Comparison of ENCODE assay signal across 1 cellular context in the genomic region with DNA sequence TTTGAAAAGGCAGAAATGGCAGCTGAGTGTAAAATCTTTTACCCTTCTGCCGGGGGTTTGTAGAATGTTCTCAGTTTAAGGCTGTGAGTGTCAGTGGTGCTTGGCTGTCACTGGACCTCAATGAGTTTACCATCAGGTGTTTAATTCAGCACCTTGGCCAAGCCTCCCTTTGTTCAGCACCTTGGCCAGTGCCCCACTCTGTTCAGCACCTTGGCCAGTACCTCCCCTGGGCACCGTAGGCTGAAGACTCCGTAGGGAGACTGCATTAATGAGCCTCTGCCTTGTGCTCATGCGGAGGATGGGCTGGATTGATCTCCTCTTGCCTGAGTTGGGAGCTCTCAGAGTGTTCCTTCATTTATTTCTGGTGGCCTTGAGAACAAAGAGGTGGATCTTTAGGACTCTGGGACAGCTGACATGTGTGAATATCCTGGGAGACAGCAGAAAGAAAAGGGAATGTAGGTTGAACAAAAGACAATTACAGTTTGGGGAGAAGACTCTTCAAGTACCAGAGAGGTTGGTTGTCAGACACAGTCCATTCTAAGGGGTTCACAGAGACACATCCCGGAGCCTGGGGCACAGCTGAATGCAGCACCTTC.
TF ChIP-seq lines count a peak whose summit lies in the region.

No MANE protein-coding gene starts in this region.

TF ChIP-seq in K562, 482 proteins besides CTCF, POLR2A, EP300 and RAD21 (continued from another document and continues in another):
- TF ChIP-seq SRSF1 (IDR thresholded peaks at IDR 0.05; ENCODE audit: low read depth, low read length) (no peak), CREB1 (IDR thresholded peaks at IDR 0.05) (no peak), CREB1 (CRISPR knock-in tag; IDR thresholded peaks at IDR 0.05) (peak; percentile 81), ZNF445 (CRISPR knock-in tag; IDR thresholded peaks at IDR 0.05; ENCODE audit: low read depth) (no peak), NFE2 (IDR thresholded peaks at IDR 0.05; ENCODE audit: low read depth) (no peak), POLR3G (IDR thresholded peaks at IDR 0.05; ENCODE audit: extremely low read depth, insufficient read length, insufficient replicate concordance) (no peak), RHOXF2B (CRISPR knock-in tag; conservative IDR thresholded peaks at IDR 0.05) (no peak), SAFB (IDR thresholded peaks at IDR 0.05; ENCODE audit: borderline replicate concordance, low read depth, low read length) (no peak), HMG20A (CRISPR knock-in tag; conservative IDR thresholded peaks at IDR 0.05) (no peak), MCM3 (IDR thresholded peaks at IDR 0.05) (no peak), SMARCB1 (IDR thresholded peaks at IDR 0.05; ENCODE audit: insufficient read length, low read depth) (no peak), FOXM1 (IDR thresholded peaks at IDR 0.05; ENCODE audit: low read depth) (no peak), FOXM1 (CRISPR knock-in tag; IDR thresholded peaks at IDR 0.05; ENCODE audit: low read depth) (peak; percentile 97), BMI1 (IDR thresholded peaks at IDR 0.05; ENCODE audit: low read length) (no peak), NELFE (IDR thresholded peaks at IDR 0.05; ENCODE audit: insufficient read depth, insufficient read length) (no peak), ZNF780A (CRISPR knock-in tag; IDR thresholded peaks at IDR 0.05) (no peak), ZFP36 (IDR thresholded peaks at IDR 0.05; ENCODE audit: low read depth, low read length, partially characterized antibody) (no peak), ZBTB8A (IDR thresholded peaks at IDR 0.05; ENCODE audit: partially characterized antibody) (no peak), HMGN3 (IDR thresholded peaks at IDR 0.05; ENCODE audit: borderline replicate concordance, extremely low read depth, insufficient read length, low read depth, low read length) (no peak), ETS2 (tag; IDR thresholded peaks at IDR 0.05; ENCODE audit: borderline replicate concordance, poor library complexity, severe bottlenecking) (no peak), ZC3H4 (CRISPR knock-in tag; IDR thresholded peaks at IDR 0.05; ENCODE audit: borderline replicate concordance) (no peak), ZNF384 (IDR thresholded peaks at IDR 0.05; ENCODE audit: low read depth, low read length) (no peak), ZC3H11A (IDR thresholded peaks at IDR 0.05; ENCODE audit: low read depth, low read length) (no peak), ZNF695 (CRISPR knock-in tag; IDR thresholded peaks at IDR 0.05) (no peak), ZNF75A (CRISPR knock-in tag; IDR thresholded peaks at IDR 0.05) (no peak), ZNF644 (tag; IDR thresholded peaks at IDR 0.05; ENCODE audit: low read depth) (peak; percentile 97), HNRNPL (IDR thresholded peaks at IDR 0.05; ENCODE audit: low read depth, low read length) (no peak), SIRT6 (IDR thresholded peaks at IDR 0.05; ENCODE audit: low read depth, low read length) (no peak), NFE2L1 (tag; IDR thresholded peaks at IDR 0.05; ENCODE audit: borderline replicate concordance, low read depth) (no peak), ZNF347 (CRISPR knock-in tag; IDR thresholded peaks at IDR 0.05; ENCODE audit: low read depth) (no peak), FOXJ2 (tag; IDR thresholded peaks at IDR 0.05) (0 out of 2 replicates have a peak, but pooled peaks have one; percentile 70), TAF1 (IDR thresholded peaks at IDR 0.05; ENCODE audit: control insufficient read depth, extremely low read depth, insufficient read depth, low read length, severe bottlenecking) (no peak), ZNF408 (CRISPR knock-in tag; IDR thresholded peaks at IDR 0.05; ENCODE audit: low read depth) (no peak), NR1H2 (CRISPR knock-in tag; IDR thresholded peaks at IDR 0.05) (peak; percentile 98), FOXJ3 (CRISPR knock-in tag; IDR thresholded peaks at IDR 0.05) (peak; percentile 90), NR3C1 (CRISPR knock-in tag; IDR thresholded peaks at IDR 0.05) (peak; percentile 99), FOXA1 (IDR thresholded peaks at IDR 0.05; ENCODE audit: borderline replicate concordance) (no peak), L3MBTL2 (IDR thresholded peaks at IDR 0.05) (no peak), MCM2 (IDR thresholded peaks at IDR 0.05; ENCODE audit: low read depth) (no peak), POLR2AphosphoS5 (IDR thresholded peaks at IDR 0.05; ENCODE audit: control insufficient read depth, insufficient read depth, low read depth, low read length) (no peak), KDM2B (CRISPR knock-in tag; IDR thresholded peaks at IDR 0.05) (no peak), ZNF668 (CRISPR knock-in tag; IDR thresholded peaks at IDR 0.05) (peak; percentile 81), MXI1 (IDR thresholded peaks at IDR 0.05; ENCODE audit: low read depth, low read length) (0 out of 2 replicates have a peak, but pooled peaks have one; percentile 29), EP400 (IDR thresholded peaks at IDR 0.05) (no peak), SMAD4 (CRISPR knock-in tag; conservative IDR thresholded peaks at IDR 0.05) (peak; percentile 76), JUND (IDR thresholded peaks at IDR 0.05; ENCODE audit: borderline replicate concordance, low read depth, low read length) (no peak), JUND (tag; IDR thresholded peaks at IDR 0.05; ENCODE audit: borderline replicate concordance, low read depth, low read length) (no peak; the same call in 2 of the 3 replicates), ZNF444 (CRISPR knock-in tag; IDR thresholded peaks at IDR 0.05) (no peak), PRMT5 (CRISPR knock-in tag; IDR thresholded peaks at IDR 0.05) (peak; percentile 99)
- TF ChIP-seq, protein P1, sequence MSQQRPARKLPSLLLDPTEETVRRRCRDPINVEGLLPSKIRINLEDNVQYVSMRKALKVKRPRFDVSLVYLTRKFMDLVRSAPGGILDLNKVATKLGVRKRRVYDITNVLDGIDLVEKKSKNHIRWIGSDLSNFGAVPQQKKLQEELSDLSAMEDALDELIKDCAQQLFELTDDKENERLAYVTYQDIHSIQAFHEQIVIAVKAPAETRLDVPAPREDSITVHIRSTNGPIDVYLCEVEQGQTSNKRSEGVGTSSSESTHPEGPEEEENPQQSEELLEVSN (IDR thresholded peaks at IDR 0.05; ENCODE audit: borderline replicate concordance in 1 of 2, extremely low read depth in 1 of 2, insufficient read depth in 1 of 2, insufficient read length in 1 of 2, low read depth in 1 of 2, low read length in 1 of 2, poor library complexity in 1 of 2, severe bottlenecking in 1 of 2) = no peak
- TF ChIP-seq, protein P2, sequence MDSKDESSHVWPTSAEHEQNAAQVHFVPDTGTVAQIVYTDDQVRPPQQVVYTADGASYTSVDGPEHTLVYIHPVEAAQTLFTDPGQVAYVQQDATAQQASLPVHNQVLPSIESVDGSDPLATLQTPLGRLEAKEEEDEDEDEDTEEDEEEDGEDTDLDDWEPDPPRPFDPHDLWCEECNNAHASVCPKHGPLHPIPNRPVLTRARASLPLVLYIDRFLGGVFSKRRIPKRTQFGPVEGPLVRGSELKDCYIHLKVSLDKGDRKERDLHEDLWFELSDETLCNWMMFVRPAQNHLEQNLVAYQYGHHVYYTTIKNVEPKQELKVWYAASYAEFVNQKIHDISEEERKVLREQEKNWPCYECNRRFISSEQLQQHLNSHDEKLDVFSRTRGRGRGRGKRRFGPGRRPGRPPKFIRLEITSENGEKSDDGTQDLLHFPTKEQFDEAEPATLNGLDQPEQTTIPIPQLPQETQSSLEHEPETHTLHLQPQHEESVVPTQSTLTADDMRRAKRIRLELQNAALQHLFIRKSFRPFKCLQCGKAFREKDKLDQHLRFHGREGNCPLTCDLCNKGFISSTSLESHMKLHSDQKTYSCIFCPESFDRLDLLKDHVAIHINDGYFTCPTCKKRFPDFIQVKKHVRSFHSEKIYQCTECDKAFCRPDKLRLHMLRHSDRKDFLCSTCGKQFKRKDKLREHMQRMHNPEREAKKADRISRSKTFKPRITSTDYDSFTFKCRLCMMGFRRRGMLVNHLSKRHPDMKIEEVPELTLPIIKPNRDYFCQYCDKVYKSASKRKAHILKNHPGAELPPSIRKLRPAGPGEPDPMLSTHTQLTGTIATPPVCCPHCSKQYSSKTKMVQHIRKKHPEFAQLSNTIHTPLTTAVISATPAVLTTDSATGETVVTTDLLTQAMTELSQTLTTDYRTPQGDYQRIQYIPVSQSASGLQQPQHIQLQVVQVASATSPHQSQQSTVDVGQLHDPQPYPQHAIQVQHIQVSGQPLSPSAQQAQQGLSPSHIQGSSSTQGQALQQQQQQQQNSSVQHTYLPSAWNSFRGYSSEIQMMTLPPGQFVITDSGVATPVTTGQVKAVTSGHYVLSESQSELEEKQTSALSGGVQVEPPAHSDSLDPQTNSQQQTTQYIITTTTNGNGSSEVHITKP (IDR thresholded peaks at IDR 0.05; ENCODE audit: partially characterized antibody) = no peak
- TF ChIP-seq, protein P3, sequence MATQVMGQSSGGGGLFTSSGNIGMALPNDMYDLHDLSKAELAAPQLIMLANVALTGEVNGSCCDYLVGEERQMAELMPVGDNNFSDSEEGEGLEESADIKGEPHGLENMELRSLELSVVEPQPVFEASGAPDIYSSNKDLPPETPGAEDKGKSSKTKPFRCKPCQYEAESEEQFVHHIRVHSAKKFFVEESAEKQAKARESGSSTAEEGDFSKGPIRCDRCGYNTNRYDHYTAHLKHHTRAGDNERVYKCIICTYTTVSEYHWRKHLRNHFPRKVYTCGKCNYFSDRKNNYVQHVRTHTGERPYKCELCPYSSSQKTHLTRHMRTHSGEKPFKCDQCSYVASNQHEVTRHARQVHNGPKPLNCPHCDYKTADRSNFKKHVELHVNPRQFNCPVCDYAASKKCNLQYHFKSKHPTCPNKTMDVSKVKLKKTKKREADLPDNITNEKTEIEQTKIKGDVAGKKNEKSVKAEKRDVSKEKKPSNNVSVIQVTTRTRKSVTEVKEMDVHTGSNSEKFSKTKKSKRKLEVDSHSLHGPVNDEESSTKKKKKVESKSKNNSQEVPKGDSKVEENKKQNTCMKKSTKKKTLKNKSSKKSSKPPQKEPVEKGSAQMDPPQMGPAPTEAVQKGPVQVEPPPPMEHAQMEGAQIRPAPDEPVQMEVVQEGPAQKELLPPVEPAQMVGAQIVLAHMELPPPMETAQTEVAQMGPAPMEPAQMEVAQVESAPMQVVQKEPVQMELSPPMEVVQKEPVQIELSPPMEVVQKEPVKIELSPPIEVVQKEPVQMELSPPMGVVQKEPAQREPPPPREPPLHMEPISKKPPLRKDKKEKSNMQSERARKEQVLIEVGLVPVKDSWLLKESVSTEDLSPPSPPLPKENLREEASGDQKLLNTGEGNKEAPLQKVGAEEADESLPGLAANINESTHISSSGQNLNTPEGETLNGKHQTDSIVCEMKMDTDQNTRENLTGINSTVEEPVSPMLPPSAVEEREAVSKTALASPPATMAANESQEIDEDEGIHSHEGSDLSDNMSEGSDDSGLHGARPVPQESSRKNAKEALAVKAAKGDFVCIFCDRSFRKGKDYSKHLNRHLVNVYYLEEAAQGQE (CRISPR knock-in tag; IDR thresholded peaks at IDR 0.05; ENCODE audit: low read depth) = peak; percentile 99
- TF ChIP-seq, protein P4, sequence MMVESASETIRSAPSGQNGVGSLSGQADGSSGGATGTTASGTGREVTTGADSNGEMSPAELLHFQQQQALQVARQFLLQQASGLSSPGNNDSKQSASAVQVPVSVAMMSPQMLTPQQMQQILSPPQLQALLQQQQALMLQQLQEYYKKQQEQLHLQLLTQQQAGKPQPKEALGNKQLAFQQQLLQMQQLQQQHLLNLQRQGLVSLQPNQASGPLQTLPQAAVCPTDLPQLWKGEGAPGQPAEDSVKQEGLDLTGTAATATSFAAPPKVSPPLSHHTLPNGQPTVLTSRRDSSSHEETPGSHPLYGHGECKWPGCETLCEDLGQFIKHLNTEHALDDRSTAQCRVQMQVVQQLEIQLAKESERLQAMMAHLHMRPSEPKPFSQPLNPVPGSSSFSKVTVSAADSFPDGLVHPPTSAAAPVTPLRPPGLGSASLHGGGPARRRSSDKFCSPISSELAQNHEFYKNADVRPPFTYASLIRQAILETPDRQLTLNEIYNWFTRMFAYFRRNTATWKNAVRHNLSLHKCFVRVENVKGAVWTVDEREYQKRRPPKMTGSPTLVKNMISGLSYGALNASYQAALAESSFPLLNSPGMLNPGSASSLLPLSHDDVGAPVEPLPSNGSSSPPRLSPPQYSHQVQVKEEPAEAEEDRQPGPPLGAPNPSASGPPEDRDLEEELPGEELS (CRISPR knock-in tag; IDR thresholded peaks at IDR 0.05; ENCODE audit: borderline replicate concordance) = peak; percentile 98
- TF ChIP-seq, protein P5, sequence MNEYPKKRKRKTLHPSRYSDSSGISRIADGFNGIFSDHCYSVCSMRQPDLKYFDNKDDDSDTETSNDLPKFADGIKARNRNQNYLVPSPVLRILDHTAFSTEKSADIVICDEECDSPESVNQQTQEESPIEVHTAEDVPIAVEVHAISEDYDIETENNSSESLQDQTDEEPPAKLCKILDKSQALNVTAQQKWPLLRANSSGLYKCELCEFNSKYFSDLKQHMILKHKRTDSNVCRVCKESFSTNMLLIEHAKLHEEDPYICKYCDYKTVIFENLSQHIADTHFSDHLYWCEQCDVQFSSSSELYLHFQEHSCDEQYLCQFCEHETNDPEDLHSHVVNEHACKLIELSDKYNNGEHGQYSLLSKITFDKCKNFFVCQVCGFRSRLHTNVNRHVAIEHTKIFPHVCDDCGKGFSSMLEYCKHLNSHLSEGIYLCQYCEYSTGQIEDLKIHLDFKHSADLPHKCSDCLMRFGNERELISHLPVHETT (CRISPR knock-in tag; conservative IDR thresholded peaks at IDR 0.05 in 1 of 2, IDR thresholded peaks at IDR 0.05 in 1 of 2) = peak; percentile 81 to 99
- TF ChIP-seq, protein P6, sequence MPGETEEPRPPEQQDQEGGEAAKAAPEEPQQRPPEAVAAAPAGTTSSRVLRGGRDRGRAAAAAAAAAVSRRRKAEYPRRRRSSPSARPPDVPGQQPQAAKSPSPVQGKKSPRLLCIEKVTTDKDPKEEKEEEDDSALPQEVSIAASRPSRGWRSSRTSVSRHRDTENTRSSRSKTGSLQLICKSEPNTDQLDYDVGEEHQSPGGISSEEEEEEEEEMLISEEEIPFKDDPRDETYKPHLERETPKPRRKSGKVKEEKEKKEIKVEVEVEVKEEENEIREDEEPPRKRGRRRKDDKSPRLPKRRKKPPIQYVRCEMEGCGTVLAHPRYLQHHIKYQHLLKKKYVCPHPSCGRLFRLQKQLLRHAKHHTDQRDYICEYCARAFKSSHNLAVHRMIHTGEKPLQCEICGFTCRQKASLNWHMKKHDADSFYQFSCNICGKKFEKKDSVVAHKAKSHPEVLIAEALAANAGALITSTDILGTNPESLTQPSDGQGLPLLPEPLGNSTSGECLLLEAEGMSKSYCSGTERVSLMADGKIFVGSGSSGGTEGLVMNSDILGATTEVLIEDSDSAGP (CRISPR knock-in tag; IDR thresholded peaks at IDR 0.05) = peak; percentile 61; the same call in 1 of the 2 replicates
- TF ChIP-seq, protein P7, sequence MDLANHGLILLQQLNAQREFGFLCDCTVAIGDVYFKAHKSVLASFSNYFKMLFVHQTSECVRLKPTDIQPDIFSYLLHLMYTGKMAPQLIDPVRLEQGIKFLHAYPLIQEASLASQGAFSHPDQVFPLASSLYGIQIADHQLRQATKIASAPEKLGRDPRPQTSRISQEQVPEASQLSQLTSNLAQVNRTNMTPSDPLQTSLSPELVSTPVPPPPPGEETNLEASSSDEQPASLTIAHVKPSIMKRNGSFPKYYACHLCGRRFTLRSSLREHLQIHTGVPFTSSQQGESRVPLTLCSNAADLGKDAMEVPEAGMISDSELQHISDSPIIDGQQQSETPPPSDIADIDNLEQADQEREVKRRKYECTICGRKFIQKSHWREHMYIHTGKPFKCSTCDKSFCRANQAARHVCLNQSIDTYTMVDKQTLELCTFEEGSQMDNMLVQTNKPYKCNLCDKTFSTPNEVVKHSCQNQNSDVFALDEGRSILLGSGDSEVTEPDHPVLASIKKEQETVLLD (IDR thresholded peaks at IDR 0.05) = no peak
